ENCODE assay signal across 15 cellular contexts in the genomic region with DNA sequence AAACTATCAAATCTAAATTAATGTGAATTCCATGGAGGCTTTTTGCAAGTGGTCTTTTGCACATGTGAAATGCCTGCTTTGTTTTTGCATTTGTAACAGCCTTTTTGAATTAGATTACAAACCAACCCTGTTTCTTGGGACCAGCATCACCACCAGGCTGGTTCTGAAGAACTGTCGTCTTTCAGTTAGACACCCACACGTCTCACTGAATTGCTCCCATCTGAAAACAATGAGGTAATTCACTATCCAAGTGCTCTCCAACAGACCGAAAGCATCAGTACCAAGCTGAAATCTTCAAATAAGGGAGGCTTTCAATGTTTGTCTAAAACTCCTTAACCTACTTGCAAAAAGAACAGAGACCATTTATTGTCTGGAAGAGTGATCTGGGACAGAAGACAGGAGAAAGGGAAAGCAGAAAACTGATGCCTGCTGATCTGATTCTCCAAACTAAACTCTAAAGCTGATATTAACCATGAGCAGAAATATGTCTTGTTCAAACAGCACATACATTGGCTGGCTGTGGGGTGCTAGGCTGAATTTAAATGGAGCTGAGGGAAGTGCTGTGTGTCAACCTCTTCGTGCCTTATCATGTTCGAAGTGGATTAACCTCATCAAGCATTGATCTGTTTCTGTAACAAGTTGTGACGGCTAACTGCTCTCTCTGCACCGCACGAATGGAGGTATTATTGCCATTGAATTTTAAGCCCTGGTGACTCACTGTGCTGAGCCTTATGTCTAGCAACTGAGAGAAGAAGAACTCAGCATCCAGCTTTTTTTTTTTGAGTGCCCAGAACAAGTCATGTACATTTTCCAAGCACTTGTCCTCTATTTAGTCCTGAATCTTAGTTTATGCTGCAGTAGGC.
DNase-seq lines count a peak whose midpoint lies in the region; ATAC-seq and TF ChIP-seq lines count a peak whose summit lies in the region.
"Had no signal": no experiment of that assay in that cellular context is flagged by ENCODE, and none has a peak within 500 bp of the region (broad histone marks: within the 10 kb centered on the region; RNA-seq: fewer than 3 reads in every experiment).

No MANE protein-coding gene starts in this region.

- CTCF ChIA-PET in HEK293T (lab: Yijun Ruan, JAX) = interaction anchor here (0.9 kb wide), 1 partner anchor 149 kb away, joined by 3 read pairs; no protein-coding TSS in a partner anchor

- ATAC-seq in heart right ventricle (peak in 5 of 8 donors; percentile 49 to 71 (median 65)), HG02840 (IDR thresholded peaks at IDR 0.05; ENCODE audit: low FRiP score, unreplicated experiment) (no peak), HG03175 (IDR thresholded peaks at IDR 0.05; ENCODE audit: unreplicated experiment) (no peak)
- ATAC-seq: activated CD8-positive, alpha-beta T cell treated with anti-CD3 and anti-CD28 coated beads, Interleukin-2, amount 10 ng/mL, durations not matched to agents 7 days and 5 days; SK-N-SH treated with all-trans-retinoic acid at 6 μM for 48 hours had no signal

- 73 to 77% methylated on average over 8 of the region's 8 CpGs for WGBS in heart right ventricle, 2 donors
- 76 to 90% (median 85%) methylated on average over 8 of the region's 8 CpGs for WGBS in spleen, 5 donors

- TF ChIP-seq POLR2A in spleen (IDR thresholded peaks at IDR 0.05) = no peak

- H3K9me3 ChIP-seq in HAP-1 = no peaks in the 10 kb centered on the region
- H3K9me3 ChIP-seq in heart right ventricle = no peaks in the 10 kb centered on the region
- no peaks in the 10 kb centered on the region for H3K9me3 ChIP-seq in spleen
- H3K9me3 ChIP-seq: transverse colon had no signal

- H3K4me1 ChIP-seq in HAP-1 = peaks cover 13% of the 10 kb centered on the region
- H3K4me1 ChIP-seq in heart right ventricle = peaks cover 0 to 32% (median 7%) of the 10 kb centered on the region in 9 donors
- no peaks in the 10 kb centered on the region for H3K4me1 ChIP-seq in spleen
- H3K4me1 ChIP-seq: transverse colon had no signal

- intact Hi-C loops in heart right ventricle (cut with DNase I) = no loop called here
- intact Hi-C loops in spleen (cut with DNase I; ENCODE audit: low total_unique reads) = no loop called here

- DNase-seq in HAP-1 (ENCODE audit: low spot score in 2 of 2) = peak; percentile 21 to 36
- peak; percentile 48 for DNase-seq in astrocyte of the hippocampus (ENCODE audit: low read depth, low spot score)
- no peak for DNase-seq in heart right ventricle
- DNase-seq in retina = peak; percentile 57
- DNase-seq in spleen = no peak
- DNase-seq in HEK293T (ENCODE audit: extremely low spot score) = no peak
- DNase-seq: activated CD8-positive, alpha-beta T cell treated with anti-CD3 and anti-CD28 coated beads, Interleukin-2, amount 10 ng/mL, durations not matched to agents 7 days and 5 days; DMS 273 treated with DMSO at 0.1 percent for 48 hours; HCEC 1CT; stimulated activated CD4-positive, alpha-beta T cell treated with anti-CD3 and anti-CD28 coated beads, Interleukin-15, amount 100 ng/mL, for 24 hours; transverse colon had no signal

- H3K27ac ChIP-seq in heart right ventricle = peak overlapping the region in 6 of 10 donors; percentile 25 to 71 (median 60)
- no peak overlapping the region for H3K27ac ChIP-seq in spleen

- no peak for TF ChIP-seq CTCF in heart right ventricle (IDR thresholded peaks at IDR 0.05)
- no peak for TF ChIP-seq CTCF in spleen (IDR thresholded peaks at IDR 0.05 in 8 of 11, conservative IDR thresholded peaks at IDR 0.05 in 3 of 11)

- in situ Hi-C loops in HAP-1 (cut with MboI; ENCODE audit: low sequenced_read_pairs) = no loop called here

- H3K27me3 ChIP-seq in HAP-1 (ENCODE audit: low read depth) = no peaks in the 10 kb centered on the region
- no peaks in the 10 kb centered on the region for H3K27me3 ChIP-seq in heart right ventricle
- H3K27me3 ChIP-seq in spleen (replicated peaks in 1 of 7) = no peaks in the 10 kb centered on the region
- H3K27me3 ChIP-seq: transverse colon had no signal

- H3K36me3 ChIP-seq in HAP-1 (replicated peaks) = no peaks in the 10 kb centered on the region
- no peaks in the 10 kb centered on the region for H3K36me3 ChIP-seq in heart right ventricle
- H3K36me3 ChIP-seq in spleen = no peaks in the 10 kb centered on the region
- H3K36me3 ChIP-seq: transverse colon had no signal

- POLR2A ChIA-PET in HEK293T (lab: Yijun Ruan, JAX) = no interaction called here

- no peak overlapping the region for H3K4me3 ChIP-seq in HAP-1
- H3K4me3 ChIP-seq in heart right ventricle = no peak overlapping the region
- no peak overlapping the region for H3K4me3 ChIP-seq in spleen
- H3K4me3 ChIP-seq: lung, transverse colon had no signal

TF ChIP-seq in HEK293T, 16 proteins besides CTCF, POLR2A, EP300 and RAD21:
- TF ChIP-seq HDGF (IDR thresholded peaks at IDR 0.05; ENCODE audit: borderline replicate concordance) (no peak), FOXM1 (IDR thresholded peaks at IDR 0.05; ENCODE audit: borderline replicate concordance) (no peak), FOXK2 (IDR thresholded peaks at IDR 0.05) (no peak), ELF4 (IDR thresholded peaks at IDR 0.05) (no peak), NFRKB (IDR thresholded peaks at IDR 0.05) (no peak), LEF1 (IDR thresholded peaks at IDR 0.05; ENCODE audit: borderline replicate concordance) (no peak), SP1 (IDR thresholded peaks at IDR 0.05) (no peak), FOXA1 (IDR thresholded peaks at IDR 0.05) (no peak), L3MBTL2 (conservative IDR thresholded peaks at IDR 0.05) (no peak), SUZ12 (IDR thresholded peaks at IDR 0.05) (no peak), CTBP1 (IDR thresholded peaks at IDR 0.05; ENCODE audit: borderline replicate concordance) (no peak), ARNT (IDR thresholded peaks at IDR 0.05) (no peak), ZNF384 (IDR thresholded peaks at IDR 0.05) (no peak), BHLHE40 (IDR thresholded peaks at IDR 0.05; ENCODE audit: borderline replicate concordance) (no peak), TARDBP (IDR thresholded peaks at IDR 0.05) (no peak)
- TF ChIP-seq, protein P1, sequence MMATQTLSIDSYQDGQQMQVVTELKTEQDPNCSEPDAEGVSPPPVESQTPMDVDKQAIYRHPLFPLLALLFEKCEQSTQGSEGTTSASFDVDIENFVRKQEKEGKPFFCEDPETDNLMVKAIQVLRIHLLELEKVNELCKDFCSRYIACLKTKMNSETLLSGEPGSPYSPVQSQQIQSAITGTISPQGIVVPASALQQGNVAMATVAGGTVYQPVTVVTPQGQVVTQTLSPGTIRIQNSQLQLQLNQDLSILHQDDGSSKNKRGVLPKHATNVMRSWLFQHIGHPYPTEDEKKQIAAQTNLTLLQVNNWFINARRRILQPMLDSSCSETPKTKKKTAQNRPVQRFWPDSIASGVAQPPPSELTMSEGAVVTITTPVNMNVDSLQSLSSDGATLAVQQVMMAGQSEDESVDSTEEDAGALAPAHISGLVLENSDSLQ (IDR thresholded peaks at IDR 0.05) = no peak

Comparison
In these comparisons a context has a peak if more than half of its experiments do, and no peak if none do; other contexts are left out.
1. DNase-seq: peak in HAP-1 (2 of 2), astrocyte of the hippocampus (single experiment) and retina (single experiment); none in heart right ventricle (0 of 2), spleen (single experiment) and HEK293T (single experiment).
2. ATAC-seq: peak in heart right ventricle (5 of 8); none in HG02840 (single experiment) and HG03175 (single experiment).
3. H3K27ac ChIP-seq: peak in heart right ventricle (6 of 10); none in spleen (0 of 8).